16 cellular contexts compared by ENCODE assay signal in genomic region chr12:53954694-53955035, GRCh38. TPM values are rescaled to one million over a fixed set of nuclear protein-coding genes. Genes with fewer than 3 reads are reported as not detected.
DNase-seq lines count a peak whose midpoint lies in the region; ATAC-seq lines count a peak whose summit lies in the region.
"Had no signal": no experiment of that assay in that cellular context is flagged by ENCODE, and none has a peak within 500 bp of the region (broad histone marks: within the 10 kb centered on the region; RNA-seq: fewer than 3 reads in every experiment).

TSS of gene HOXC12 (plus strand) at chr12:53954903. CDS start at chr12:53954930, 27 bp downstream.

- H3K36me3 Mint-ChIP-seq in activated CD4-positive, alpha-beta memory T cell treated with anti-CD3 and anti-CD28 coated beads, Interleukin-2, amount 10 ng/mL, durations not matched to agents 7 days and 5 days (ENCODE audit: low read depth): peaks cover 11% of the 10 kb centered on the region
- peaks cover 5% of the 10 kb centered on the region for H3K36me3 Mint-ChIP-seq in natural killer cell treated with Interleukin-12 subunit alpha and Interleukin-12 subunit beta and Interleukin-15 and Interleukin-18, amount 100 ng/mL, for 72 hours
- H3K36me3 Mint-ChIP-seq: activated naive CD8-positive, alpha-beta T cell had no signal

- CTCF ChIA-PET in activated CD4-positive, alpha-beta memory T cell treated with anti-CD3 and anti-CD28 coated beads, Interleukin-2, amount 10 ng/mL, durations not matched to agents 7 days and 5 days (lab: Charles Lee): interaction anchor here (1.0 kb wide), 1 partner anchor 52 kb away, joined by 3 read pairs; no protein-coding TSS in a partner anchor

- no peak within 1 kb of the TSS for H3K4me2 ChIP-seq in BLaER1

- H3K4me3 ChIP-seq in BLaER1: 0 out of 2 replicates have a peak within 1 kb of the TSS, but pooled peaks have one; percentile 14
- H3K4me3 ChIP-seq: sigmoid colon had no signal

- POLR2A ChIA-PET in activated CD4-positive, alpha-beta memory T cell treated with anti-CD3 and anti-CD28 coated beads, Interleukin-2, amount 10 ng/mL, durations not matched to agents 7 days and 5 days (lab: Charles Lee): interaction anchor here (1.5 kb wide), 1 partner anchor 27 kb away, joined by 3 read pairs; no protein-coding TSS in a partner anchor

- peaks cover 94% of the 10 kb centered on the region for H3K27me3 Mint-ChIP-seq in activated CD4-positive, alpha-beta memory T cell treated with anti-CD3 and anti-CD28 coated beads, Interleukin-2, amount 10 ng/mL, durations not matched to agents 7 days and 5 days
- peaks cover 56 to 68% of the 10 kb centered on the region in 2 donors for H3K27me3 Mint-ChIP-seq in natural killer cell treated with Interleukin-12 subunit alpha and Interleukin-12 subunit beta and Interleukin-15 and Interleukin-18, amount 100 ng/mL, for 72 hours

- peak within 1 kb of the TSS; percentile 25 for H3K4me3 Mint-ChIP-seq in activated CD4-positive, alpha-beta memory T cell treated with anti-CD3 and anti-CD28 coated beads, Interleukin-2, amount 10 ng/mL, durations not matched to agents 7 days and 5 days
- no peak within 1 kb of the TSS for H3K4me3 Mint-ChIP-seq in natural killer cell treated with Interleukin-12 subunit alpha and Interleukin-12 subunit beta and Interleukin-15 and Interleukin-18, amount 100 ng/mL, for 72 hours
- H3K4me3 Mint-ChIP-seq: activated naive CD8-positive, alpha-beta T cell had no signal

- no peak within 1 kb of the TSS for H3K27ac ChIP-seq in BLaER1
- H3K27ac ChIP-seq: sigmoid colon had no signal

- DNase-seq in Daoy (ENCODE audit: low read depth) (peak; percentile 64), NCI-H187 (lab: John Stamatoyannopoulos, UW) (no peak), activated gamma-delta T cell (lab: John Stamatoyannopoulos, UW) (no peak), Right ventricle myocardium inferior (ENCODE audit: missing footprints) (no peak)
- no peak for DNase-seq in activated CD4-positive, alpha-beta memory T cell treated with anti-CD3 and anti-CD28 coated beads, Interleukin-2, amount 10 ng/mL, durations not matched to agents 7 days and 5 days
- no peak for DNase-seq in natural killer cell treated with Interleukin-12 subunit alpha and Interleukin-12 subunit beta and Interleukin-15 and Interleukin-18, amount 100 ng/mL, for 72 hours (ENCODE audit: low spot score)
- DNase-seq: activated CD4-positive, alpha-beta T cell treated with anti-CD3 and anti-CD28 coated beads, Interleukin-2, amount 50 U/mL, for 48 hours; left cardiac atrium; NCI-H1092 treated with DMSO at 0.1 percent for 48 hours; NCI-H345; sigmoid colon had no signal

- H3K4me1 Mint-ChIP-seq in activated CD4-positive, alpha-beta memory T cell treated with anti-CD3 and anti-CD28 coated beads, Interleukin-2, amount 10 ng/mL, durations not matched to agents 7 days and 5 days: peaks cover 11% of the 10 kb centered on the region
- H3K4me1 Mint-ChIP-seq in natural killer cell treated with Interleukin-12 subunit alpha and Interleukin-12 subunit beta and Interleukin-15 and Interleukin-18, amount 100 ng/mL, for 72 hours (ENCODE audit: low read depth in 2 of 2): peaks cover 18 to 23% of the 10 kb centered on the region in 2 donors

- H3K9me3 Mint-ChIP-seq in activated CD4-positive, alpha-beta memory T cell treated with anti-CD3 and anti-CD28 coated beads, Interleukin-2, amount 10 ng/mL, durations not matched to agents 7 days and 5 days: no peaks in the 10 kb centered on the region
- no peaks in the 10 kb centered on the region for H3K9me3 Mint-ChIP-seq in natural killer cell treated with Interleukin-12 subunit alpha and Interleukin-12 subunit beta and Interleukin-15 and Interleukin-18, amount 100 ng/mL, for 72 hours

- ATAC-seq in natural killer cell treated with Interleukin-12 subunit alpha and Interleukin-12 subunit beta and Interleukin-15 and Interleukin-18, amount 100 ng/mL, for 72 hours: no peak
- ATAC-seq in GM19463 (IDR thresholded peaks at IDR 0.05; ENCODE audit: unreplicated experiment): no peak
- no peak for ATAC-seq in Right ventricle myocardium inferior

- H4K20me1 ChIP-seq in BLaER1: peaks cover 100% of the 10 kb centered on the region

- peaks cover 9% of the 10 kb centered on the region; the same call in 1 of the 2 replicates for H3K4me1 ChIP-seq in BLaER1

- H3K27me3 ChIP-seq in BLaER1: peaks cover 100% of the 10 kb centered on the region

- intact Hi-C loops in Right ventricle myocardium inferior (cut with DNase I): no loop called here

- peaks cover 27% of the 10 kb centered on the region for H3K9me3 ChIP-seq in BLaER1
- H3K9me3 ChIP-seq: sigmoid colon had no signal

- no peaks in the 10 kb centered on the region for H3K36me3 ChIP-seq in BLaER1
- H3K36me3 ChIP-seq: sigmoid colon had no signal

- no peak within 1 kb of the TSS for H3K27ac Mint-ChIP-seq in activated CD4-positive, alpha-beta memory T cell treated with anti-CD3 and anti-CD28 coated beads, Interleukin-2, amount 10 ng/mL, durations not matched to agents 7 days and 5 days
- H3K27ac Mint-ChIP-seq in natural killer cell treated with Interleukin-12 subunit alpha and Interleukin-12 subunit beta and Interleukin-15 and Interleukin-18, amount 100 ng/mL, for 72 hours: peak within 1 kb of the TSS; percentile 40 to 41

- H3K9ac ChIP-seq in BLaER1: no peak within 1 kb of the TSS

RNA-seq across cellular contexts. Expression of gene HOXC12, which starts in this region (rescaled TPM):
- total RNA-seq in Daoy (2014; rRNA removed; shearing (Covaris generic)): 4.3 and 6.0 TPM in 2 replicates
- not detected for total RNA-seq in activated CD4-positive, alpha-beta memory T cell treated with anti-CD3 and anti-CD28 coated beads, Interleukin-2, amount 10 ng/mL, durations not matched to agents 7 days and 5 days
- total RNA-seq in natural killer cell treated with Interleukin-12 subunit alpha and Interleukin-12 subunit beta and Interleukin-15 and Interleukin-18, amount 100 ng/mL, for 72 hours: not detected
- not detected for total RNA-seq in Right ventricle myocardium inferior
- total RNA-seq: cardiac septum, left cardiac atrium, OCI-LY7, sigmoid colon had no signal
